ENCODE assay signal across 8 cellular contexts in genomic region chr11:17275376-17276235, GRCh38. TPM values are rescaled to one million over a fixed set of nuclear protein-coding genes. Genes with fewer than 3 reads are reported as not detected.
A peak's percentile ranks its signal among the peaks of the same experiment; 100 is the strongest.
DNase-seq lines count a peak whose midpoint lies in the region; ATAC-seq and TF ChIP-seq lines count a peak whose summit lies in the region.

No MANE protein-coding gene starts in this region.

- peak overlapping the region; percentile 96 for H3K27ac Mint-ChIP-seq in activated CD4-positive, alpha-beta T cell treated with anti-CD3 and anti-CD28 coated beads for 36 hours

- H3K4me3 ChIP-seq in WERI-Rb-1 (ENCODE audit: low read depth, low read length) (peak overlapping the region; percentile 62), right cardiac atrium (ENCODE audit: low read length) (peak overlapping the region; percentile 73), stomach smooth muscle (ENCODE audit: low read length in 2 of 2) (peak overlapping the region; percentile 89 to 94)

- peaks cover 30% of the 10 kb centered on the region for H3K4me1 Mint-ChIP-seq in activated CD4-positive, alpha-beta T cell treated with anti-CD3 and anti-CD28 coated beads for 36 hours

- H3K4me3 Mint-ChIP-seq in activated CD4-positive, alpha-beta T cell treated with anti-CD3 and anti-CD28 coated beads for 36 hours: peak overlapping the region; percentile 75

- TF ChIP-seq CTCF in WERI-Rb-1 (IDR thresholded peaks at IDR 0.05; ENCODE audit: low read depth, low read length): no peak

- H3K36me3 ChIP-seq in WERI-Rb-1 (no peaks in the 10 kb centered on the region), stomach smooth muscle (ENCODE audit: control insufficient read depth in 2 of 2, insufficient read depth in 2 of 2, low read length in 2 of 2) (no peaks in the 10 kb centered on the region)

- H3K36me3 Mint-ChIP-seq in activated CD4-positive, alpha-beta T cell treated with anti-CD3 and anti-CD28 coated beads for 36 hours (ENCODE audit: low read depth): no peaks in the 10 kb centered on the region

- H3K27me3 ChIP-seq in WERI-Rb-1 (ENCODE audit: insufficient read depth, low read depth, severe bottlenecking): no peaks in the 10 kb centered on the region
- H3K27me3 ChIP-seq in right cardiac atrium (ENCODE audit: control insufficient read depth, insufficient read depth): no peaks in the 10 kb centered on the region
- no peaks in the 10 kb centered on the region for H3K27me3 ChIP-seq in stomach smooth muscle (ENCODE audit: control insufficient read depth in 1 of 2, insufficient read depth in 2 of 2, low read length in 2 of 2)

- peak; percentile 31 for DNase-seq in activated CD4-positive, alpha-beta T cell treated with anti-CD3 and anti-CD28 coated beads for 36 hours
- DNase-seq in activated CD4-positive, alpha-beta T cell treated with anti-CD3 and anti-CD28 coated beads, Interleukin-2, amount 50 U/mL, for 48 hours: no peak
- DNase-seq in WERI-Rb-1 (no peak), right cardiac atrium (no peak), DMS79 treated with DMSO at 0.1 percent for 48 hours (lab: John Stamatoyannopoulos, UW) (no peak), midbrain (lab: John Stamatoyannopoulos, UW) (no peak)

- peak overlapping the region; percentile 97 for H3K27ac ChIP-seq in WERI-Rb-1
- H3K27ac ChIP-seq in right cardiac atrium (ENCODE audit: low read length): peak overlapping the region; percentile 79
- H3K27ac ChIP-seq in stomach smooth muscle (ENCODE audit: low read length): peak overlapping the region; percentile 82

- H3K4me1 ChIP-seq in right cardiac atrium (ENCODE audit: control insufficient read depth, insufficient read depth, low read length) (no peaks in the 10 kb centered on the region), stomach smooth muscle (ENCODE audit: control insufficient read depth, insufficient read depth, low read length) (peaks cover 6% of the 10 kb centered on the region)

- no peaks in the 10 kb centered on the region for H3K27me3 Mint-ChIP-seq in activated CD4-positive, alpha-beta T cell treated with anti-CD3 and anti-CD28 coated beads for 36 hours

- H3K9ac ChIP-seq in stomach smooth muscle (ENCODE audit: low read length in 2 of 2): peak overlapping the region; percentile 97

- no peaks in the 10 kb centered on the region for H3K9me3 Mint-ChIP-seq in activated CD4-positive, alpha-beta T cell treated with anti-CD3 and anti-CD28 coated beads for 36 hours (ENCODE audit: low read depth)

- CTCF ChIA-PET in activated CD4-positive, alpha-beta T cell treated with anti-CD3 and anti-CD28 coated beads for 36 hours (lab: Charles Lee): interaction anchor here (0.8 to 2.7 kb wide), 9 partner anchors 8 to 109 kb away, joined by 3 to 11 read pairs (median 4); no protein-coding TSS in a partner anchor

- intact Hi-C loops in activated CD4-positive, alpha-beta T cell treated with anti-CD3 and anti-CD28 coated beads for 36 hours (cut with DNase I, micrococcal nuclease): loop anchor here (1.0 to 10.0 kb wide), 13 partner anchors 23 to 829 kb away; partner anchors contain the start of genes C11orf58 (in 1 of the 2), NCR3LG1 (in 1 of the 2), RPS13 (in 1 of the 2) and SAAL1 (in 1 of the 2)
- intact Hi-C loops in right cardiac atrium (cut with DNase I): no loop called here

- POLR2A ChIA-PET in activated CD4-positive, alpha-beta T cell treated with anti-CD3 and anti-CD28 coated beads for 36 hours (lab: Charles Lee): interaction anchor here (0.6 to 1.4 kb wide), 7 partner anchors 8 to 198 kb away, joined by 3 to 8 read pairs (median 4); partner anchors contain the start of genes PIK3C2A and RPS13

- no peak for ATAC-seq in activated CD4-positive, alpha-beta T cell treated with anti-CD3 and anti-CD28 coated beads for 36 hours
- ATAC-seq in right cardiac atrium (no peak), GM21381 (IDR thresholded peaks at IDR 0.05; ENCODE audit: unreplicated experiment) (no peak)

- no peaks in the 10 kb centered on the region for H3K9me3 ChIP-seq in WERI-Rb-1 (ENCODE audit: severe bottlenecking)
- H3K9me3 ChIP-seq in right cardiac atrium (ENCODE audit: control insufficient read depth, low read length): no peaks in the 10 kb centered on the region
- no peaks in the 10 kb centered on the region for H3K9me3 ChIP-seq in stomach smooth muscle (ENCODE audit: control insufficient read depth in 2 of 2, low read length in 2 of 2)

- WGBS in right cardiac atrium: 73% methylated on average over 10 of the region's 10 CpGs

RNA-seq across cellular contexts. Expression of gene NUCB2, which starts 0.9 kb away (rescaled TPM):
- total RNA-seq in activated CD4-positive, alpha-beta T cell treated with anti-CD3 and anti-CD28 coated beads for 36 hours: 10 to 100 TPM; 45.0 to 59.9 TPM
- 100 to 1,000 TPM; 118 to 172 (median 137) TPM for total RNA-seq in right cardiac atrium
- polyA plus RNA-seq in right cardiac atrium: 135 TPM

Comparison
In these comparisons a context has a peak if more than half of its experiments do, and no peak if none do; other contexts are left out.
1. intact Hi-C loops: an anchor here in activated CD4-positive, alpha-beta T cell treated with anti-CD3 and anti-CD28 coated beads for 36 hours (1.0 to 10.0 kb wide); none called in right cardiac atrium.